12 cellular contexts compared by ENCODE assay signal in the genomic region with DNA sequence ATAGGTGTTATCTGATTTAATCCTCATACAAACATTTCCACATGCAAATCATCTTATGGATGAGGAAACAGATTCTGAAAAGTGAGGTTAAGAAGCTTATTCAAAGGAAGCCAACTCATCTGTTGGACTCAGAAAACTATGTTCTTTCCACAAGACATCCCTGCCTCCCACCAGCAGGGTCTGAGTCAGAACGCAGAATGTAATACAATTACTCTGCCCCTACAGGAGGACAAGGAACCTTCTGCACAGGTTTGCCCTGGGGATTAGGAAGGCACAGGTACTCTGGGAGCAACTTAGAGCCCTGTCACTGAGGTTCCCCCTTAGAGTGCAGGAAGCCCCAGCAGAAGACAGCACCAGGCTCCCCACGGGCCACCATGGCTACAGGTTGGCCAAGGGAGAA.
DNase-seq lines count a peak whose midpoint lies in the region; ATAC-seq and TF ChIP-seq lines count a peak whose summit lies in the region.
"Had no signal": no experiment of that assay in that cellular context is flagged by ENCODE, and none has a peak within 500 bp of the region (broad histone marks: within the 10 kb centered on the region; RNA-seq: fewer than 3 reads in every experiment).

No MANE protein-coding gene starts in this region.

- H3K4me2 ChIP-seq in PC-3 (ENCODE audit: low read length) = no peak overlapping the region
- H3K4me2 ChIP-seq in osteoblast (ENCODE audit: insufficient read depth, low read length) = no peak overlapping the region
- no peak overlapping the region for H3K4me2 ChIP-seq in MM.1S (ENCODE audit: low read depth, low read length)

- TF ChIP-seq POLR2A in esophagus muscularis mucosa (IDR thresholded peaks at IDR 0.05; ENCODE audit: low read depth) = no peak

- H3K9me3 ChIP-seq in PC-3 (ENCODE audit: low read length) (no peaks in the 10 kb centered on the region), esophagus muscularis mucosa (no peaks in the 10 kb centered on the region), osteoblast (ENCODE audit: low read depth, low read length) (no peaks in the 10 kb centered on the region), MM.1S (replicated peaks; ENCODE audit: insufficient read depth, low read length) (no peaks in the 10 kb centered on the region)
- H3K9me3 ChIP-seq: prostate gland had no signal

- H3K27ac ChIP-seq in PC-3 (ENCODE audit: low read length) (no peak overlapping the region), esophagus muscularis mucosa (replicated peaks in 1 of 4) (peak overlapping the region; percentile 66 to 75 (median 72)), osteoblast (ENCODE audit: low read depth, low read length) (peak overlapping the region; percentile 7), MM.1S (ENCODE audit: low read length) (no peak overlapping the region)

- ATAC-seq in PC-3 = no peak
- no peak for ATAC-seq in HG02571 (IDR thresholded peaks at IDR 0.05; ENCODE audit: unreplicated experiment)
- ATAC-seq: stimulated activated memory B cell treated with anti-CD40 and anti-IgM and Interleukin-4, amounts not matched to agents 10 μg/mL and 1 μg/mL and 100 μg/mL, for 72 hours had no signal

- POLR2A ChIA-PET in PC-3 (lab: Charles Lee; ENCODE audit: unreplicated experiment) = no interaction called here

- no peaks in the 10 kb centered on the region for H3K4me1 ChIP-seq in PC-3 (ENCODE audit: insufficient read depth, low read length)
- peaks cover 35 to 43% (median 41%) of the 10 kb centered on the region in 4 donors for H3K4me1 ChIP-seq in esophagus muscularis mucosa
- peaks cover 38% of the 10 kb centered on the region for H3K4me1 ChIP-seq in osteoblast (ENCODE audit: insufficient read depth, low read length)
- H3K4me1 ChIP-seq in MM.1S (ENCODE audit: low read length) = no peaks in the 10 kb centered on the region

- intact Hi-C loops in PC-3 (cut with micrococcal nuclease) = no loop called here
- intact Hi-C loops in esophagus muscularis mucosa (cut with DNase I) = no loop called here

- CTCF ChIA-PET in PC-3 (lab: Charles Lee) = no interaction called here

- whole genome bisulfite sequencing in esophagus muscularis mucosa = 94% methylated on average over 2 of the region's 2 CpGs

- TF ChIP-seq EP300 in esophagus muscularis mucosa (IDR thresholded peaks at IDR 0.05) = no peak

- no peak overlapping the region for H3K9ac ChIP-seq in PC-3 (ENCODE audit: low read length)
- no peak overlapping the region for H3K9ac ChIP-seq in MM.1S (ENCODE audit: low read length)

- no peaks in the 10 kb centered on the region for H3F3A ChIP-seq in PC-3 (ENCODE audit: low read length, unreplicated experiment)
- peaks cover 3% of the 10 kb centered on the region; the same call in 1 of the 2 replicates for H3F3A ChIP-seq in MM.1S (ENCODE audit: insufficient read depth, low read length)

- H3K27me3 ChIP-seq in PC-3 (ENCODE audit: low read length) (no peaks in the 10 kb centered on the region), esophagus muscularis mucosa (no peaks in the 10 kb centered on the region), osteoblast (ENCODE audit: insufficient read depth, low read length) (no peaks in the 10 kb centered on the region), MM.1S (replicated peaks; ENCODE audit: insufficient read depth, low read length) (no peaks in the 10 kb centered on the region)

- BruUV-seq in PC-3 (replicated peaks; lab: Mats Ljungman, UMichigan) = no TSS peak

- no peak overlapping the region for H2AFZ ChIP-seq in PC-3 (ENCODE audit: low read length)
- H2AFZ ChIP-seq in osteoblast (ENCODE audit: low read length) = no peak overlapping the region
- H2AFZ ChIP-seq in MM.1S (ENCODE audit: low read length) = no peak overlapping the region

- H3K4me3 ChIP-seq in PC-3 (ENCODE audit: low read length) (no peak overlapping the region), esophagus muscularis mucosa (peak overlapping the region in 2 of 4 donors; percentile 35 to 41), osteoblast (ENCODE audit: insufficient read depth, low read length) (no peak overlapping the region), MM.1S (ENCODE audit: low read length) (no peak overlapping the region)
- H3K4me3 ChIP-seq: prostate gland had no signal

- no peaks in the 10 kb centered on the region for H3K79me2 ChIP-seq in PC-3 (ENCODE audit: low read length)
- peaks cover 21% of the 10 kb centered on the region for H3K79me2 ChIP-seq in osteoblast (ENCODE audit: insufficient read depth, low read length)
- peaks cover 33% of the 10 kb centered on the region for H3K79me2 ChIP-seq in MM.1S (ENCODE audit: low read length)

- H3K9me2 ChIP-seq in PC-3 (replicated peaks; ENCODE audit: low read length) (no peaks in the 10 kb centered on the region), MM.1S (replicated peaks; ENCODE audit: insufficient read depth, low read length) (no peaks in the 10 kb centered on the region)

- DNase-seq in EH (ENCODE audit: low read depth) = peak; percentile 75
- DNase-seq in PC-3 = peak; percentile 31
- DNase-seq in esophagus muscularis mucosa (ENCODE audit: extremely low spot score) = peak; percentile 57
- peak; percentile 86 for DNase-seq in osteoblast (ENCODE audit: insufficient read length, low spot score, missing footprints)
- no peak for DNase-seq in HuH-7.5 (ENCODE audit: low spot score)
- no peak for DNase-seq in NCI-H2196 treated with DMSO at 0.1 percent for 48 hours (lab: John Stamatoyannopoulos, UW; ENCODE audit: unreplicated experiment)
- no peak for DNase-seq in MM.1S
- DNase-seq: activated T-cell treated with anti-CD3 and anti-CD28 coated beads, Interleukin-2, amount 50 U/mL, for 24 hours; RPMI8226 had no signal

- peaks cover 17% of the 10 kb centered on the region; the same call in 1 of the 2 replicates for H3K36me3 ChIP-seq in PC-3 (ENCODE audit: low read depth, low read length)
- peaks cover 0 to 6% (median under 1%) of the 10 kb centered on the region in 4 donors for H3K36me3 ChIP-seq in esophagus muscularis mucosa
- peaks cover 19% of the 10 kb centered on the region for H3K36me3 ChIP-seq in osteoblast (ENCODE audit: insufficient read depth, low read length)
- peaks cover 22% of the 10 kb centered on the region for H3K36me3 ChIP-seq in MM.1S (replicated peaks; ENCODE audit: insufficient read depth, low read length)
- H3K36me3 ChIP-seq: prostate gland had no signal

- no peaks in the 10 kb centered on the region for H4K20me1 ChIP-seq in PC-3 (ENCODE audit: low read length)
- peaks cover 33% of the 10 kb centered on the region for H4K20me1 ChIP-seq in osteoblast (ENCODE audit: insufficient read depth, low read length)
- H4K20me1 ChIP-seq in MM.1S (ENCODE audit: insufficient read depth, low read length) = no peaks in the 10 kb centered on the region; the same call in 1 of the 2 replicates

- TF ChIP-seq CTCF in PC-3 (conservative IDR thresholded peaks at IDR 0.05; ENCODE audit: low read depth, low read length) = no peak
- TF ChIP-seq CTCF in esophagus muscularis mucosa (IDR thresholded peaks at IDR 0.05) = no peak
- TF ChIP-seq CTCF in osteoblast (IDR thresholded peaks at IDR 0.05; ENCODE audit: extremely low read depth, low read depth, low read length) = peak; percentile 37
- no peak for TF ChIP-seq CTCF in MM.1S (IDR thresholded peaks at IDR 0.05; ENCODE audit: low read length)

Comparison
In these comparisons a context has a peak if more than half of its experiments do, and no peak if none do; other contexts are left out.
1. DNase-seq: peak in EH (single experiment), PC-3 (single experiment), esophagus muscularis mucosa (single experiment) and osteoblast (single experiment); none in HuH-7.5 (single experiment), NCI-H2196 treated with DMSO at 0.1 percent for 48 hours (single experiment) and MM.1S (single experiment).
2. H3K27ac ChIP-seq: peak in esophagus muscularis mucosa (4 of 4) and osteoblast (single experiment); none in PC-3 (single experiment) and MM.1S (single experiment).